In genomic region chr12:2877047-2877958, GRCh38 we compare ENCODE assay signal across 8 cellular contexts. TPM values are rescaled to one million over a fixed set of nuclear protein-coding genes. Genes with fewer than 3 reads are reported as not detected.
DNase-seq lines count a peak whose midpoint lies in the region; TF ChIP-seq lines count a peak whose summit lies in the region.

TSS of gene FOXM1 (minus strand) at chr12:2877174. CDS start at chr12:2874478, 2,696 bp downstream.
TSS of gene RHNO1 (plus strand) at chr12:2877223. CDS start at chr12:2885367, 8,144 bp downstream.

- H3K36me3 Mint-ChIP-seq in activated naive CD4-positive, alpha-beta T cell treated with anti-CD3 and anti-CD28 coated beads, Interleukin-2, amount 50 U/mL, for 24 hours = peaks cover 3% of the 10 kb centered on the region

- H4K20me1 ChIP-seq in osteoblast (ENCODE audit: insufficient read depth, low read length) = peaks cover 5% of the 10 kb centered on the region

- peak; percentile 89 for DNase-seq in GM06990 (ENCODE audit: extremely low read depth, insufficient read length)
- DNase-seq in HFF-Myc (ENCODE audit: extremely low read depth, low read depth) = no peak
- DNase-seq in NB4 (ENCODE audit: low read depth) = peak; percentile 91
- DNase-seq in SKM-1 (lab: John Stamatoyannopoulos, UW; ENCODE audit: unreplicated experiment) = peak; percentile 44
- DNase-seq in glomerular endothelial cell (ENCODE audit: extremely low read depth, low read depth, low spot score) = no peak
- peak; percentile 99 for DNase-seq in osteoblast (ENCODE audit: insufficient read length, low spot score, missing footprints)
- DNase-seq in testis = peak; percentile 96

- H3K9me3 Mint-ChIP-seq in activated naive CD4-positive, alpha-beta T cell treated with anti-CD3 and anti-CD28 coated beads, Interleukin-2, amount 50 U/mL, for 24 hours = no peaks in the 10 kb centered on the region

- H3K4me1 Mint-ChIP-seq in activated naive CD4-positive, alpha-beta T cell treated with anti-CD3 and anti-CD28 coated beads, Interleukin-2, amount 50 U/mL, for 24 hours = peaks cover 44% of the 10 kb centered on the region

- 0 to 1% methylated on average over 19 to 55 of the region's 70 CpGs for WGBS in testis, 2 donors

- H3K9me3 ChIP-seq in osteoblast (ENCODE audit: low read depth, low read length) = no peaks in the 10 kb centered on the region
- H3K9me3 ChIP-seq in testis = no peaks in the 10 kb centered on the region

- H3K79me2 ChIP-seq in osteoblast (ENCODE audit: insufficient read depth, low read length) = peaks cover 81% of the 10 kb centered on the region

- peak; percentile 70 for TF ChIP-seq POLR2A in NB4 (IDR thresholded peaks at IDR 0.05; ENCODE audit: extremely low read depth, insufficient read length)
- no peak for TF ChIP-seq POLR2A in testis (IDR thresholded peaks at IDR 0.05)

- peak within 1 kb of the TSS; percentile 98 for H3K4me2 ChIP-seq in osteoblast (ENCODE audit: insufficient read depth, low read length)

- H3K27me3 Mint-ChIP-seq in activated naive CD4-positive, alpha-beta T cell treated with anti-CD3 and anti-CD28 coated beads, Interleukin-2, amount 50 U/mL, for 24 hours = no peaks in the 10 kb centered on the region

- peak within 1 kb of the TSS; percentile 98 for H3K27ac ChIP-seq in osteoblast (ENCODE audit: low read depth, low read length)
- H3K27ac ChIP-seq in testis = peak within 1 kb of the TSS; percentile 87 to 89

- H3K4me1 ChIP-seq in osteoblast (ENCODE audit: insufficient read depth, low read length) (peaks cover 15% of the 10 kb centered on the region), testis (peaks cover 11% of the 10 kb centered on the region)

- peak within 1 kb of the TSS; percentile 99 for H3K27ac Mint-ChIP-seq in activated naive CD4-positive, alpha-beta T cell treated with anti-CD3 and anti-CD28 coated beads, Interleukin-2, amount 50 U/mL, for 24 hours

- intact Hi-C loops in testis (cut with DNase I; ENCODE audit: low total_unique reads) = no loop called here

- peak within 1 kb of the TSS; percentile 99 for H3K4me3 Mint-ChIP-seq in activated naive CD4-positive, alpha-beta T cell treated with anti-CD3 and anti-CD28 coated beads, Interleukin-2, amount 50 U/mL, for 24 hours

- peak within 1 kb of the TSS; percentile 99 for H2AFZ ChIP-seq in osteoblast (ENCODE audit: low read length)

- H3K27me3 ChIP-seq in GM06990 (replicated peaks; ENCODE audit: control insufficient read depth, insufficient read depth, low read length) = no peaks in the 10 kb centered on the region
- no peaks in the 10 kb centered on the region for H3K27me3 ChIP-seq in osteoblast (ENCODE audit: insufficient read depth, low read length)
- no peaks in the 10 kb centered on the region for H3K27me3 ChIP-seq in testis

- H3K36me3 ChIP-seq in GM06990 (ENCODE audit: control insufficient read depth, insufficient read depth, low read length) = peaks cover 9% of the 10 kb centered on the region
- H3K36me3 ChIP-seq in osteoblast (ENCODE audit: insufficient read depth, low read length) = no peaks in the 10 kb centered on the region
- H3K36me3 ChIP-seq in testis (ENCODE audit: low read depth, missing control alignments) = no peaks in the 10 kb centered on the region

- TF ChIP-seq CTCF in GM06990 (IDR thresholded peaks at IDR 0.05; ENCODE audit: insufficient read depth, low read length, poor library complexity, severe bottlenecking) = no peak
- no peak for TF ChIP-seq CTCF in HFF-Myc (IDR thresholded peaks at IDR 0.05; ENCODE audit: low read depth, low read length, missing control alignments)
- TF ChIP-seq CTCF in NB4 (IDR thresholded peaks at IDR 0.05; ENCODE audit: low read depth, low read length) = no peak
- no peak for TF ChIP-seq CTCF in osteoblast (IDR thresholded peaks at IDR 0.05; ENCODE audit: extremely low read depth, low read depth, low read length)
- TF ChIP-seq CTCF in testis (IDR thresholded peaks at IDR 0.05) = no peak

- H3K4me3 ChIP-seq in GM06990 (replicated peaks; ENCODE audit: low read depth, low read length) (peak within 1 kb of the TSS; percentile 96), HFF-Myc (replicated peaks; ENCODE audit: low read depth, low read length) (peak within 1 kb of the TSS; percentile 85), NB4 (ENCODE audit: low read depth, low read length) (peak within 1 kb of the TSS; percentile 88), osteoblast (ENCODE audit: insufficient read depth, low read length) (peak within 1 kb of the TSS; percentile 94), testis (peak within 1 kb of the TSS; percentile 80 to 85)

RNA-seq across cellular contexts. Expression of gene FOXM1, which starts in this region (rescaled TPM):
- total RNA-seq in glomerular endothelial cell (7.3 and 17.6 TPM in 2 replicates), osteoblast (3.3 and 4.7 TPM in 2 replicates), testis (10 to 100 TPM; 18.1 to 32.3 TPM)
- polyA plus RNA-seq in testis (ENCODE audit: insufficient read depth, low read depth, low replicate concordance) = 59.7 TPM

RNA-seq across cellular contexts. Expression of gene RHNO1, which starts in this region (rescaled TPM):
- 23.1 and 27.2 TPM in 2 replicates for total RNA-seq in glomerular endothelial cell
- total RNA-seq in osteoblast = 27.1 and 28.6 TPM in 2 replicates
- total RNA-seq in testis = 10 to 100 TPM; 21.6 to 22.8 TPM
- 26.1 TPM for polyA plus RNA-seq in testis (ENCODE audit: insufficient read depth, low read depth, low replicate concordance)

Comparison
In these comparisons a context has a peak if more than half of its experiments do, and no peak if none do; other contexts are left out.
1. DNase-seq: peak in GM06990 (single experiment), NB4 (single experiment), SKM-1 (single experiment), osteoblast (single experiment) and testis (single experiment); none in HFF-Myc (single experiment) and glomerular endothelial cell (single experiment).
2. Peak in every context shown above with its lines, with median percentiles within 50 percentile points of each other: H3K4me3 ChIP-seq.